In the genomic region with DNA sequence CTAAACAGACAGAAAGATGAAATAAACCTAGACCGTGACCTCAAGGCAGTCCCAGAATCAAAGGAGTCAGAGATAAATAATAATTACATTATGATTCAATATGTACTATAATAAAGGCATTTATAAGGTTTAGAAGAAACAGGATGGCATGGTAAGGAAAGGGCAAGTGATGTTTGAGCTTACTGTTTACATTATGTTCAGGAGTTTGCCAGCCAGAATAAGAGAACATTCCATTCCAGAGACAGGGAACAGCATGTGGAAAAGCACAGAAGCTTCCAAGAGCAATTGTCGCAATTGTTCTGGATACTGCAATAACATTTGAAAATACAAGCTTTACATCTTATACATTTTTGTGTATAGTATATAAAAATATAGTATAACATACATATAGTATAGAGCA, we compare ENCODE assay signal across 14 cellular contexts. TPM values are rescaled to one million over a fixed set of nuclear protein-coding genes. Genes with fewer than 3 reads are reported as not detected.
DNase-seq lines count a peak whose midpoint lies in the region; ATAC-seq and TF ChIP-seq lines count a peak whose summit lies in the region.
"Had no signal": no experiment of that assay in that cellular context is flagged by ENCODE, and none has a peak within 500 bp of the region (broad histone marks: within the 10 kb centered on the region; RNA-seq: fewer than 3 reads in every experiment).

No MANE protein-coding gene starts in this region.

- H3K36me3 ChIP-seq in HCT116 (ENCODE audit: control insufficient read depth in 1 of 2, insufficient read depth in 2 of 2, low read length in 2 of 2) (peaks cover 2 to 10% of the 10 kb centered on the region in 2 experiments; a peak in 2 of 4 replicates), RWPE2 (ENCODE audit: low read depth) (peaks cover 49% of the 10 kb centered on the region), mesenchymal stem cell (ENCODE audit: control insufficient read depth in 1 of 2, insufficient read depth in 2 of 2, low read depth in 1 of 2, low read length in 2 of 2) (peaks cover 4 to 86% of the 10 kb centered on the region in 2 experiments), skeletal muscle satellite cell (ENCODE audit: insufficient read depth, low read length) (peaks cover 42% of the 10 kb centered on the region)
- H3K36me3 ChIP-seq: BE2C had no signal

- no peak overlapping the region for H3K23ac ChIP-seq in mesenchymal stem cell (ENCODE audit: low read length in 2 of 2)

- RAD21 ChIA-PET in HCT116 (lab: Charles Lee; ENCODE audit: low non-redundant PET in 1 of 2, low total read pairs in 2 of 2, uncharacterized antibody in 2 of 2, unreplicated experiment in 2 of 2) = no interaction called here

- H4K91ac ChIP-seq in mesenchymal stem cell (ENCODE audit: low read length) = no peak overlapping the region

- H3K27me3 ChIP-seq in HCT116 (ENCODE audit: insufficient read depth, low read length) = no peaks in the 10 kb centered on the region
- H3K27me3 ChIP-seq in RWPE2 (ENCODE audit: insufficient read depth, poor library complexity, severe bottlenecking) = no peaks in the 10 kb centered on the region
- H3K27me3 ChIP-seq in mesenchymal stem cell (ENCODE audit: control insufficient read depth in 1 of 2, insufficient read depth in 1 of 2, low read length in 2 of 2) = no peaks in the 10 kb centered on the region
- H3K27me3 ChIP-seq in skeletal muscle satellite cell (ENCODE audit: control insufficient read depth, insufficient read depth, low read length) = no peaks in the 10 kb centered on the region
- H3K27me3 ChIP-seq: BE2C had no signal

- no peak for DNase-seq in HCT116 (ENCODE audit: low read depth, low spot score)
- DNase-seq in RWPE2 (ENCODE audit: low spot score) = no peak
- no peak for DNase-seq in mesenchymal stem cell
- DNase-seq in epidermal melanocyte (ENCODE audit: insufficient read length, low spot score) = no peak
- DNase-seq: BE2C; CD4-positive, alpha-beta T cell; NCI-H1417 treated with DMSO at 0.1 percent for 48 hours; NCI-H1930; NK-92 treated with Interleukin-12 subunit alpha and Interleukin-12 subunit beta, amount 100 ng/mL, for 24 hours had no signal

- no peak overlapping the region for H2BK15ac ChIP-seq in mesenchymal stem cell (ENCODE audit: low read depth, poor library complexity, severe bottlenecking)

- POLR2A ChIA-PET in HCT116 (lab: Charles Lee) = no interaction called here

- no peaks in the 10 kb centered on the region for H3K9me3 ChIP-seq in HCT116 (ENCODE audit: control insufficient read depth in 1 of 2, insufficient read depth in 1 of 2, low read depth in 1 of 2, low read length in 2 of 2)
- no peaks in the 10 kb centered on the region for H3K9me3 ChIP-seq in RWPE2 (ENCODE audit: severe bottlenecking)
- H3K9me3 ChIP-seq in mesenchymal stem cell (ENCODE audit: control insufficient read depth, low read length) = no peaks in the 10 kb centered on the region
- H3K9me3 ChIP-seq in skeletal muscle satellite cell (replicated peaks; ENCODE audit: low read length) = no peaks in the 10 kb centered on the region
- H3K9me3 ChIP-seq: BE2C had no signal

- intact Hi-C loops in HCT116 (cut with micrococcal nuclease) = no loop called here

- no peak for TF ChIP-seq POLR2A in HCT116 (IDR thresholded peaks at IDR 0.05; ENCODE audit: borderline replicate concordance, extremely low read depth, insufficient read depth, insufficient read length)

- H4K20me1 ChIP-seq in HCT116 (ENCODE audit: insufficient read depth) = 0 out of 2 replicates have a peak, but pooled peaks cover 3% of the 10 kb centered on the region

- H3K79me2 ChIP-seq in HCT116 (ENCODE audit: insufficient read depth, low read length) = no peaks in the 10 kb centered on the region

- peaks cover 10% of the 10 kb centered on the region for H3K79me1 ChIP-seq in mesenchymal stem cell (replicated peaks; ENCODE audit: low read length, poor library complexity, severe bottlenecking)

- no peak overlapping the region for H2BK5ac ChIP-seq in mesenchymal stem cell (ENCODE audit: low read depth, low read length, poor library complexity, severe bottlenecking)

- no peaks in the 10 kb centered on the region for H3K9me2 ChIP-seq in HCT116 (ENCODE audit: insufficient read depth)

- H3K27ac ChIP-seq in HCT116 (ENCODE audit: low read depth, low read length) (no peak overlapping the region), RWPE2 (ENCODE audit: poor library complexity, severe bottlenecking) (peak overlapping the region; percentile 42), mesenchymal stem cell (ENCODE audit: low read length, poor library complexity, severe bottlenecking) (peak overlapping the region; percentile 67)
- H3K27ac ChIP-seq: HL-60 had no signal

- H2BK120ac ChIP-seq in mesenchymal stem cell (ENCODE audit: low read depth, low read length) = no peak overlapping the region

- H2AK5ac ChIP-seq in mesenchymal stem cell (ENCODE audit: low read length, severe bottlenecking) = peak overlapping the region; percentile 80

- BruUV-seq in HCT116 (replicated peaks; lab: Mats Ljungman, UMichigan) = no TSS peak

- CTCF ChIA-PET in HCT116 (lab: Charles Lee) = no interaction called here

- no peak overlapping the region for H2BK12ac ChIP-seq in mesenchymal stem cell (ENCODE audit: low read length in 2 of 2)

- H3K9ac ChIP-seq in HCT116 (ENCODE audit: low read length) (no peak overlapping the region), mesenchymal stem cell (ENCODE audit: low read length) (no peak overlapping the region), skeletal muscle satellite cell (ENCODE audit: low read depth, low read length) (peak overlapping the region; percentile 8)

- no peak overlapping the region for H3K4me3 ChIP-seq in HCT116 (replicated peaks in 1 of 2; ENCODE audit: low read depth in 1 of 2, low read length in 2 of 2)
- H3K4me3 ChIP-seq in RWPE2 (ENCODE audit: severe bottlenecking) = no peak overlapping the region
- no peak overlapping the region for H3K4me3 ChIP-seq in mesenchymal stem cell (ENCODE audit: insufficient read depth in 1 of 2, low read depth in 1 of 2, low read length in 2 of 2)
- no peak overlapping the region for H3K4me3 ChIP-seq in skeletal muscle satellite cell (ENCODE audit: low read length)

- H3K18ac ChIP-seq in mesenchymal stem cell (ENCODE audit: low read depth in 1 of 2, low read length in 2 of 2) = no peak overlapping the region

- ATAC-seq in HCT116 (no peak), RWPE2 (ENCODE audit: low read depth) (no peak), HG02938 (IDR thresholded peaks at IDR 0.05; ENCODE audit: unreplicated experiment) (no peak), HG03159 (IDR thresholded peaks at IDR 0.05; ENCODE audit: unreplicated experiment) (no peak)

- no peak overlapping the region for H2AFZ ChIP-seq in HCT116 (ENCODE audit: low read depth, low read length, poor library complexity, severe bottlenecking)
- no peak overlapping the region for H2AFZ ChIP-seq in mesenchymal stem cell (ENCODE audit: low read depth, low read length)

- H3K14ac ChIP-seq in mesenchymal stem cell (ENCODE audit: low read length in 2 of 2) = no peak overlapping the region

- H3K4me2 ChIP-seq in HCT116 (ENCODE audit: low read length) = peak overlapping the region; percentile 18; the same call in 1 of the 2 replicates
- no peak overlapping the region for H3K4me2 ChIP-seq in mesenchymal stem cell (ENCODE audit: low read length, poor library complexity, severe bottlenecking)
- H3K4me2 ChIP-seq in skeletal muscle satellite cell (ENCODE audit: low read length) = peak overlapping the region; percentile 53

- no peak overlapping the region for H4K8ac ChIP-seq in mesenchymal stem cell (ENCODE audit: low read length)

- H3K4me1 ChIP-seq in HCT116 (ENCODE audit: control insufficient read depth in 1 of 2, insufficient read depth in 2 of 2, low read length in 2 of 2) = peaks cover 12 to 19% of the 10 kb centered on the region in 2 experiments; a peak in 3 of 4 replicates
- peaks cover 11% of the 10 kb centered on the region for H3K4me1 ChIP-seq in RWPE2 (ENCODE audit: insufficient read depth, poor library complexity, severe bottlenecking)
- H3K4me1 ChIP-seq in mesenchymal stem cell (ENCODE audit: control insufficient read depth, insufficient read depth, low read depth, low read length) = peaks cover 7% of the 10 kb centered on the region
- H3K4me1 ChIP-seq in skeletal muscle satellite cell (ENCODE audit: control insufficient read depth, insufficient read depth, low read length) = peaks cover 52% of the 10 kb centered on the region
- H3K4me1 ChIP-seq: BE2C had no signal

- H3K4ac ChIP-seq in mesenchymal stem cell (ENCODE audit: low read depth in 1 of 2, low read length in 2 of 2) = no peak overlapping the region

- WGBS in mesenchymal stem cell = no CpG with 5 or more reads among the region's 2 CpGs

- TF ChIP-seq CTCF in HCT116 (IDR thresholded peaks at IDR 0.05 in 2 of 3, conservative IDR thresholded peaks at IDR 0.05 in 1 of 3; ENCODE audit: borderline replicate concordance in 1 of 3, insufficient read depth in 1 of 3, low read depth in 2 of 3, low read length in 2 of 3) = no peak
- TF ChIP-seq CTCF in RWPE2 (IDR thresholded peaks at IDR 0.05; ENCODE audit: poor library complexity, severe bottlenecking) = no peak

- TF ChIP-seq RAD21 in HCT116 (IDR thresholded peaks at IDR 0.05; ENCODE audit: low read depth) = no peak

TF ChIP-seq in HCT116, 20 proteins besides CTCF, POLR2A, EP300 and RAD21 (continues in another document):
- TF ChIP-seq FOSL1 (IDR thresholded peaks at IDR 0.05; ENCODE audit: low read depth) = no peak
- TF ChIP-seq, protein P1, sequence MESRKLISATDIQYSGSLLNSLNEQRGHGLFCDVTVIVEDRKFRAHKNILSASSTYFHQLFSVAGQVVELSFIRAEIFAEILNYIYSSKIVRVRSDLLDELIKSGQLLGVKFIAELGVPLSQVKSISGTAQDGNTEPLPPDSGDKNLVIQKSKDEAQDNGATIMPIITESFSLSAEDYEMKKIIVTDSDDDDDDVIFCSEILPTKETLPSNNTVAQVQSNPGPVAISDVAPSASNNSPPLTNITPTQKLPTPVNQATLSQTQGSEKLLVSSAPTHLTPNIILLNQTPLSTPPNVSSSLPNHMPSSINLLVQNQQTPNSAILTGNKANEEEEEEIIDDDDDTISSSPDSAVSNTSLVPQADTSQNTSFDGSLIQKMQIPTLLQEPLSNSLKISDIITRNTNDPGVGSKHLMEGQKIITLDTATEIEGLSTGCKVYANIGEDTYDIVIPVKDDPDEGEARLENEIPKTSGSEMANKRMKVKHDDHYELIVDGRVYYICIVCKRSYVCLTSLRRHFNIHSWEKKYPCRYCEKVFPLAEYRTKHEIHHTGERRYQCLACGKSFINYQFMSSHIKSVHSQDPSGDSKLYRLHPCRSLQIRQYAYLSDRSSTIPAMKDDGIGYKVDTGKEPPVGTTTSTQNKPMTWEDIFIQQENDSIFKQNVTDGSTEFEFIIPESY (IDR thresholded peaks at IDR 0.05; ENCODE audit: extremely low read depth, insufficient replicate concordance, low read length) = no peak
- no peak for TF ChIP-seq SP1 (IDR thresholded peaks at IDR 0.05; ENCODE audit: low read depth)
- TF ChIP-seq EZH2phosphoT487 (IDR thresholded peaks at IDR 0.05; ENCODE audit: borderline replicate concordance) = no peak
- TF ChIP-seq SRF (IDR thresholded peaks at IDR 0.05; ENCODE audit: low read depth) = no peak
- no peak for TF ChIP-seq YY1 (IDR thresholded peaks at IDR 0.05; ENCODE audit: extremely low read depth, insufficient replicate concordance, low read depth, low read length)

RNA-seq across cellular contexts. Expression of a gene that starts 50.0 kb away (rescaled TPM):
- total RNA-seq in HCT116 (2021; ENCODE audit: unreplicated experiment) = 0.49 TPM
- polyA plus RNA-seq in HCT116 (2012) = 0.09 and 0.20 TPM in 2 replicates
- polyA plus RNA-seq in mesenchymal stem cell (2013, experiment 1 of 2) = 54.6 TPM
- polyA plus RNA-seq in mesenchymal stem cell (2013, experiment 2 of 2) = 55.5 TPM
- not detected in 2 replicates for total RNA-seq in skeletal muscle satellite cell (2012; rRNA removed)
- total RNA-seq: CD4-positive, alpha-beta T cell; OCI-LY7 had no signal
